Comparison of ENCODE assay signal across 1 cellular context in genomic region chr3:64023187-64023860, GRCh38.
A peak's percentile ranks its signal among the peaks of the same experiment; 100 is the strongest.
TF ChIP-seq lines count a peak whose summit lies in the region.

TSS of gene PSMD6 (minus strand) at chr3:64023494. CDS start at chr3:64023419, 75 bp downstream.

TF ChIP-seq in WTC11, 78 proteins besides CTCF, POLR2A, EP300 and RAD21 (continued from another document and continues in another):
- TF ChIP-seq, protein P1, sequence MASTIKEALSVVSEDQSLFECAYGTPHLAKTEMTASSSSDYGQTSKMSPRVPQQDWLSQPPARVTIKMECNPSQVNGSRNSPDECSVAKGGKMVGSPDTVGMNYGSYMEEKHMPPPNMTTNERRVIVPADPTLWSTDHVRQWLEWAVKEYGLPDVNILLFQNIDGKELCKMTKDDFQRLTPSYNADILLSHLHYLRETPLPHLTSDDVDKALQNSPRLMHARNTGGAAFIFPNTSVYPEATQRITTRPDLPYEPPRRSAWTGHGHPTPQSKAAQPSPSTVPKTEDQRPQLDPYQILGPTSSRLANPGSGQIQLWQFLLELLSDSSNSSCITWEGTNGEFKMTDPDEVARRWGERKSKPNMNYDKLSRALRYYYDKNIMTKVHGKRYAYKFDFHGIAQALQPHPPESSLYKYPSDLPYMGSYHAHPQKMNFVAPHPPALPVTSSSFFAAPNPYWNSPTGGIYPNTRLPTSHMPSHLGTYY (CRISPR knock-in tag; IDR thresholded peaks at IDR 0.05): no peak
- TF ChIP-seq PREB (CRISPR knock-in tag; IDR thresholded peaks at IDR 0.05; ENCODE audit: borderline replicate concordance) (no peak), ARID4B (CRISPR knock-in tag; IDR thresholded peaks at IDR 0.05; ENCODE audit: borderline replicate concordance) (peak; percentile 63), GABPB1 (CRISPR knock-in tag; IDR thresholded peaks at IDR 0.05) (peak; percentile 92), ESRRA (CRISPR knock-in tag; IDR thresholded peaks at IDR 0.05; ENCODE audit: borderline replicate concordance) (no peak), JUN (CRISPR knock-in tag; IDR thresholded peaks at IDR 0.05) (no peak), SMAD3 (CRISPR knock-in tag; IDR thresholded peaks at IDR 0.05; ENCODE audit: borderline replicate concordance) (no peak), TCF7 (CRISPR knock-in tag; IDR thresholded peaks at IDR 0.05; ENCODE audit: low read depth) (no peak; the same call in 1 of the 2 replicates), ZNF232 (CRISPR knock-in tag; IDR thresholded peaks at IDR 0.05) (peak; percentile 76; the same call in 1 of the 2 replicates), ZNF138 (CRISPR knock-in tag; conservative IDR thresholded peaks at IDR 0.05) (no peak), CREB1 (CRISPR knock-in tag; IDR thresholded peaks at IDR 0.05) (0 out of 2 replicates have a peak, but pooled peaks have one; percentile 63), NR2C2 (CRISPR knock-in tag; IDR thresholded peaks at IDR 0.05) (no peak), ZNF416 (CRISPR knock-in tag; IDR thresholded peaks at IDR 0.05) (no peak), ZNF423 (CRISPR knock-in tag; IDR thresholded peaks at IDR 0.05) (peak; percentile 84), ZNF219 (CRISPR knock-in tag; IDR thresholded peaks at IDR 0.05; ENCODE audit: borderline replicate concordance) (no peak), NR1H2 (CRISPR knock-in tag; IDR thresholded peaks at IDR 0.05) (no peak), ZSCAN18 (CRISPR knock-in tag; IDR thresholded peaks at IDR 0.05) (no peak), ZBTB43 (CRISPR knock-in tag; IDR thresholded peaks at IDR 0.05) (peak; percentile 78), RORB (CRISPR knock-in tag; IDR thresholded peaks at IDR 0.05) (no peak), ZNF671 (CRISPR knock-in tag; IDR thresholded peaks at IDR 0.05) (no peak), TEAD4 (CRISPR knock-in tag; IDR thresholded peaks at IDR 0.05) (no peak), GTF2I (CRISPR knock-in tag; conservative IDR thresholded peaks at IDR 0.05) (no peak), ELF4 (CRISPR knock-in tag; IDR thresholded peaks at IDR 0.05; ENCODE audit: low read depth) (no peak), SOX15 (CRISPR knock-in tag; IDR thresholded peaks at IDR 0.05) (no peak), GRHL2 (CRISPR knock-in tag; IDR thresholded peaks at IDR 0.05; ENCODE audit: insufficient replicate concordance, severe bottlenecking) (no peak), FOXJ3 (CRISPR knock-in tag; IDR thresholded peaks at IDR 0.05; ENCODE audit: borderline replicate concordance) (no peak), OVOL2 (CRISPR knock-in tag; IDR thresholded peaks at IDR 0.05; ENCODE audit: borderline replicate concordance) (no peak), ZBTB21 (CRISPR knock-in tag; IDR thresholded peaks at IDR 0.05; ENCODE audit: borderline replicate concordance) (peak; percentile 35; the same call in 1 of the 2 replicates), NFE2L1 (CRISPR knock-in tag; IDR thresholded peaks at IDR 0.05) (peak; percentile 73; the same call in 1 of the 2 replicates), PRDM15 (CRISPR knock-in tag; IDR thresholded peaks at IDR 0.05) (no peak)
- TF ChIP-seq, protein P2, sequence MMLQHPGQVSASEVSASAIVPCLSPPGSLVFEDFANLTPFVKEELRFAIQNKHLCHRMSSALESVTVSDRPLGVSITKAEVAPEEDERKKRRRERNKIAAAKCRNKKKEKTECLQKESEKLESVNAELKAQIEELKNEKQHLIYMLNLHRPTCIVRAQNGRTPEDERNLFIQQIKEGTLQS (CRISPR knock-in tag; conservative IDR thresholded peaks at IDR 0.05): no peak
- TF ChIP-seq, protein P3, sequence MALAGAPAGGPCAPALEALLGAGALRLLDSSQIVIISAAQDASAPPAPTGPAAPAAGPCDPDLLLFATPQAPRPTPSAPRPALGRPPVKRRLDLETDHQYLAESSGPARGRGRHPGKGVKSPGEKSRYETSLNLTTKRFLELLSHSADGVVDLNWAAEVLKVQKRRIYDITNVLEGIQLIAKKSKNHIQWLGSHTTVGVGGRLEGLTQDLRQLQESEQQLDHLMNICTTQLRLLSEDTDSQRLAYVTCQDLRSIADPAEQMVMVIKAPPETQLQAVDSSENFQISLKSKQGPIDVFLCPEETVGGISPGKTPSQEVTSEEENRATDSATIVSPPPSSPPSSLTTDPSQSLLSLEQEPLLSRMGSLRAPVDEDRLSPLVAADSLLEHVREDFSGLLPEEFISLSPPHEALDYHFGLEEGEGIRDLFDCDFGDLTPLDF (CRISPR knock-in tag; IDR thresholded peaks at IDR 0.05): no peak
- TF ChIP-seq, protein P4, sequence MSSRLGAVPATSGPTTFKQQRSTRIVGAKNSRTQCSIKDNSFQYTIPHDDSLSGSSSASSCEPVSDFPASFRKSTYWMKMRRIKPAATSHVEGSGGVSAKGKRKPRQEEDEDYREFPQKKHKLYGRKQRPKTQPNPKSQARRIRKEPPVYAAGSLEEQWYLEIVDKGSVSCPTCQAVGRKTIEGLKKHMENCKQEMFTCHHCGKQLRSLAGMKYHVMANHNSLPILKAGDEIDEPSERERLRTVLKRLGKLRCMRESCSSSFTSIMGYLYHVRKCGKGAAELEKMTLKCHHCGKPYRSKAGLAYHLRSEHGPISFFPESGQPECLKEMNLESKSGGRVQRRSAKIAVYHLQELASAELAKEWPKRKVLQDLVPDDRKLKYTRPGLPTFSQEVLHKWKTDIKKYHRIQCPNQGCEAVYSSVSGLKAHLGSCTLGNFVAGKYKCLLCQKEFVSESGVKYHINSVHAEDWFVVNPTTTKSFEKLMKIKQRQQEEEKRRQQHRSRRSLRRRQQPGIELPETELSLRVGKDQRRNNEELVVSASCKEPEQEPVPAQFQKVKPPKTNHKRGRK (CRISPR knock-in tag; IDR thresholded peaks at IDR 0.05; ENCODE audit: borderline replicate concordance): no peak
- TF ChIP-seq, protein P5, sequence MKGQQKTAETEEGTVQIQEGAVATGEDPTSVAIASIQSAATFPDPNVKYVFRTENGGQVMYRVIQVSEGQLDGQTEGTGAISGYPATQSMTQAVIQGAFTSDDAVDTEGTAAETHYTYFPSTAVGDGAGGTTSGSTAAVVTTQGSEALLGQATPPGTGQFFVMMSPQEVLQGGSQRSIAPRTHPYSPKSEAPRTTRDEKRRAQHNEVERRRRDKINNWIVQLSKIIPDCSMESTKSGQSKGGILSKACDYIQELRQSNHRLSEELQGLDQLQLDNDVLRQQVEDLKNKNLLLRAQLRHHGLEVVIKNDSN (CRISPR knock-in tag; IDR thresholded peaks at IDR 0.05): peak; percentile 66; the same call in 1 of the 2 replicates
- TF ChIP-seq, protein P6, sequence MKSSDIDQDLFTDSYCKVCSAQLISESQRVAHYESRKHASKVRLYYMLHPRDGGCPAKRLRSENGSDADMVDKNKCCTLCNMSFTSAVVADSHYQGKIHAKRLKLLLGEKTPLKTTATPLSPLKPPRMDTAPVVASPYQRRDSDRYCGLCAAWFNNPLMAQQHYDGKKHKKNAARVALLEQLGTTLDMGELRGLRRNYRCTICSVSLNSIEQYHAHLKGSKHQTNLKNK (CRISPR knock-in tag; IDR thresholded peaks at IDR 0.05): no peak
- TF ChIP-seq, protein P7, sequence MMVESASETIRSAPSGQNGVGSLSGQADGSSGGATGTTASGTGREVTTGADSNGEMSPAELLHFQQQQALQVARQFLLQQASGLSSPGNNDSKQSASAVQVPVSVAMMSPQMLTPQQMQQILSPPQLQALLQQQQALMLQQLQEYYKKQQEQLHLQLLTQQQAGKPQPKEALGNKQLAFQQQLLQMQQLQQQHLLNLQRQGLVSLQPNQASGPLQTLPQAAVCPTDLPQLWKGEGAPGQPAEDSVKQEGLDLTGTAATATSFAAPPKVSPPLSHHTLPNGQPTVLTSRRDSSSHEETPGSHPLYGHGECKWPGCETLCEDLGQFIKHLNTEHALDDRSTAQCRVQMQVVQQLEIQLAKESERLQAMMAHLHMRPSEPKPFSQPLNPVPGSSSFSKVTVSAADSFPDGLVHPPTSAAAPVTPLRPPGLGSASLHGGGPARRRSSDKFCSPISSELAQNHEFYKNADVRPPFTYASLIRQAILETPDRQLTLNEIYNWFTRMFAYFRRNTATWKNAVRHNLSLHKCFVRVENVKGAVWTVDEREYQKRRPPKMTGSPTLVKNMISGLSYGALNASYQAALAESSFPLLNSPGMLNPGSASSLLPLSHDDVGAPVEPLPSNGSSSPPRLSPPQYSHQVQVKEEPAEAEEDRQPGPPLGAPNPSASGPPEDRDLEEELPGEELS (CRISPR knock-in tag; IDR thresholded peaks at IDR 0.05): peak; percentile 74; the same call in 1 of the 2 replicates
- TF ChIP-seq, protein P8, sequence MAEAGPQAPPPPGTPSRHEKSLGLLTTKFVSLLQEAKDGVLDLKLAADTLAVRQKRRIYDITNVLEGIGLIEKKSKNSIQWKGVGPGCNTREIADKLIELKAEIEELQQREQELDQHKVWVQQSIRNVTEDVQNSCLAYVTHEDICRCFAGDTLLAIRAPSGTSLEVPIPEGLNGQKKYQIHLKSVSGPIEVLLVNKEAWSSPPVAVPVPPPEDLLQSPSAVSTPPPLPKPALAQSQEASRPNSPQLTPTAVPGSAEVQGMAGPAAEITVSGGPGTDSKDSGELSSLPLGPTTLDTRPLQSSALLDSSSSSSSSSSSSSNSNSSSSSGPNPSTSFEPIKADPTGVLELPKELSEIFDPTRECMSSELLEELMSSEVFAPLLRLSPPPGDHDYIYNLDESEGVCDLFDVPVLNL (CRISPR knock-in tag; IDR thresholded peaks at IDR 0.05; ENCODE audit: borderline replicate concordance, low read depth): no peak
